Comparison of ENCODE assay signal across 20 cellular contexts in the genomic region with DNA sequence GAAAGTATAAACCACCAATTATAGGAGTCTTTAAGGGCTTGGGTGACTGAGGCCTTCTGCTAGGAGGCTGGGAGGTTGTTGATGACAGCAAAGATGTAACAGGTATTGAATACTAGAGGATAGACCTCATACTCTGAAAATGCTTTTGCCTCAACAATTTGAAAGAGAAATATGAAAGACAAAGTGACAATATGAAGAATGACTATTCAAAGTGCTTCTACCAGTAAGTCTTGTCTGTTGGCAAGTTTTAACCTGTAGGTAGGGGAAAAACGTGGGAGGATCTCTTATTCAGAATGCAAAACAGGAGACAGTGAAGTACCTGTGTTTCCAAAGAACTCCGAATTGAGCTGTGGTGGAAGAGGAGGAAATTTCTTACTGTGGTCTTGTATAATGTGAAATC. TPM values are rescaled to one million over a fixed set of nuclear protein-coding genes. Genes with fewer than 3 reads are reported as not detected.
DNase-seq lines count a peak whose midpoint lies in the region; ATAC-seq, FAIRE-seq and TF ChIP-seq lines count a peak whose summit lies in the region.
"Had no signal": no experiment of that assay in that cellular context is flagged by ENCODE, and none has a peak within 500 bp of the region (broad histone marks: within the 10 kb centered on the region; RNA-seq: fewer than 3 reads in every experiment).

No MANE protein-coding gene starts in this region.

- H3K4me1 Mint-ChIP-seq in activated T-cell treated with anti-CD3 and anti-CD28 coated beads, Interleukin-2, amount 50 U/mL, for 4 hours (ENCODE audit: low read depth) = peaks cover 71% of the 10 kb centered on the region
- peaks cover 80% of the 10 kb centered on the region for H3K4me1 Mint-ChIP-seq in activated naive CD8-positive, alpha-beta T cell treated with anti-CD3 and anti-CD28 coated beads, Interleukin-2, amount 50 U/mL, for 24 hours

- H3K4me1 ChIP-seq in gastrocnemius medialis = peaks cover 70 to 82% of the 10 kb centered on the region in 2 donors

- no peak overlapping the region for H3K4me3 ChIP-seq in gastrocnemius medialis
- H3K4me3 ChIP-seq: pancreas, smooth muscle cell had no signal

- no peaks in the 10 kb centered on the region for H3K27me3 Mint-ChIP-seq in activated T-cell treated with anti-CD3 and anti-CD28 coated beads, Interleukin-2, amount 50 U/mL, for 4 hours (ENCODE audit: low read depth)
- H3K27me3 Mint-ChIP-seq in activated naive CD8-positive, alpha-beta T cell treated with anti-CD3 and anti-CD28 coated beads, Interleukin-2, amount 50 U/mL, for 24 hours = no peaks in the 10 kb centered on the region

- H3K9me3 Mint-ChIP-seq in activated T-cell treated with anti-CD3 and anti-CD28 coated beads, Interleukin-2, amount 50 U/mL, for 4 hours = no peaks in the 10 kb centered on the region
- no peaks in the 10 kb centered on the region for H3K9me3 Mint-ChIP-seq in activated naive CD8-positive, alpha-beta T cell treated with anti-CD3 and anti-CD28 coated beads, Interleukin-2, amount 50 U/mL, for 24 hours
- H3K9me3 Mint-ChIP-seq: HFFc6 had no signal

- H3K36me3 ChIP-seq in gastrocnemius medialis = no peaks in the 10 kb centered on the region
- H3K36me3 ChIP-seq: pancreas had no signal

- no peak for TF ChIP-seq POLR2A in gastrocnemius medialis (IDR thresholded peaks at IDR 0.05)

- no peaks in the 10 kb centered on the region for H3K27me3 ChIP-seq in gastrocnemius medialis
- H3K27me3 ChIP-seq: pancreas had no signal

- intact Hi-C loops in gastrocnemius medialis (cut with DNase I; ENCODE audit: low total_unique reads) = loop anchor here (5.0 kb wide), 1 partner anchor 44 kb away; no protein-coding TSS in a partner anchor

- peak overlapping the region; percentile 85 to 94 (median 88) for H3K27ac ChIP-seq in gastrocnemius medialis
- H3K27ac ChIP-seq: pancreas had no signal

- no peak for TF ChIP-seq CTCF in gastrocnemius medialis (IDR thresholded peaks at IDR 0.05 in 4 of 5, conservative IDR thresholded peaks at IDR 0.05 in 1 of 5)

- peak overlapping the region; percentile 34 for H3K27ac Mint-ChIP-seq in activated naive CD8-positive, alpha-beta T cell treated with anti-CD3 and anti-CD28 coated beads, Interleukin-2, amount 50 U/mL, for 24 hours
- H3K27ac Mint-ChIP-seq: HFFc6 had no signal

- peak overlapping the region; percentile 5 for H3K4me3 Mint-ChIP-seq in activated T-cell treated with anti-CD3 and anti-CD28 coated beads, Interleukin-2, amount 50 U/mL, for 4 hours
- H3K4me3 Mint-ChIP-seq in activated naive CD8-positive, alpha-beta T cell treated with anti-CD3 and anti-CD28 coated beads, Interleukin-2, amount 50 U/mL, for 24 hours = no peak overlapping the region
- H3K4me3 Mint-ChIP-seq: HFFc6 had no signal

- in situ Hi-C loops in gastrocnemius medialis (cut with MboI; ENCODE audit: low sequenced_read_pairs in 4 of 4) = no loop called here

- DNase-seq in activated T-cell treated with anti-CD3 and anti-CD28 coated beads, Interleukin-2, amount 50 U/mL, for 4 hours = no peak
- DNase-seq in activated T-cell treated with anti-CD3 and anti-CD28 coated beads, Interleukin-2, amount 50 U/mL, for 48 hours = no peak
- DNase-seq in GM18507 (ENCODE audit: extremely low spot score, insufficient read length, low read depth) (no peak), gastrocnemius medialis (no peak), AG20443 (ENCODE audit: low spot score) (no peak), NCI-H1436 treated with DMSO at 0.1 percent for 48 hours (lab: John Stamatoyannopoulos, UW) (no peak)
- DNase-seq in activated naive CD8-positive, alpha-beta T cell treated with anti-CD3 and anti-CD28 coated beads, Interleukin-2, amount 50 U/mL, for 24 hours = no peak
- DNase-seq in NK-92 treated with Interleukin-12 subunit alpha and Interleukin-12 subunit beta, amount 100 ng/mL, for 24 hours (lab: John Stamatoyannopoulos, UW) = no peak
- DNase-seq: activated CD4-positive, alpha-beta T cell treated with anti-CD3 and anti-CD28 coated beads for 4 hours; activated gamma-delta T cell treated with Interleukin-2 at 50 U/mL for 16 hours; HFFc6; KG1; left colon; NCI-H1105; pancreas; SHP77; stimulated activated naive CD4-positive, alpha-beta T cell treated with Interleukin-2 at 50 U/mL for 16 hours had no signal

- peak; percentile 47 for FAIRE-seq in GM18507 (lab: Jason Lieb, UNC)
- FAIRE-seq: G401.6, pancreas, urothelium cell line had no signal

- ATAC-seq in activated T-cell treated with anti-CD3 and anti-CD28 coated beads, Interleukin-2, amount 50 U/mL, for 4 hours = peak; percentile 72 to 78
- ATAC-seq in activated naive CD8-positive, alpha-beta T cell treated with anti-CD3 and anti-CD28 coated beads, Interleukin-2, amount 50 U/mL, for 24 hours = peak; percentile 20
- no peak for ATAC-seq in gastrocnemius medialis
- ATAC-seq: left colon, pancreas had no signal

- H3K36me3 Mint-ChIP-seq in activated T-cell treated with anti-CD3 and anti-CD28 coated beads, Interleukin-2, amount 50 U/mL, for 4 hours (ENCODE audit: insufficient read depth) = peaks cover 10% of the 10 kb centered on the region
- peaks cover 13% of the 10 kb centered on the region for H3K36me3 Mint-ChIP-seq in activated naive CD8-positive, alpha-beta T cell treated with anti-CD3 and anti-CD28 coated beads, Interleukin-2, amount 50 U/mL, for 24 hours (ENCODE audit: low read depth)

- no peaks in the 10 kb centered on the region for H3K9me3 ChIP-seq in gastrocnemius medialis
- H3K9me3 ChIP-seq: pancreas had no signal

RNA-seq across cellular contexts. Expression of gene GBF1, which starts 38.2 kb away (rescaled TPM):
- total RNA-seq in activated T-cell treated with anti-CD3 and anti-CD28 coated beads, Interleukin-2, amount 50 U/mL, for 4 hours = 10 to 100 TPM; 42.9 to 46.5 (median 43.3) TPM
- total RNA-seq in gastrocnemius medialis = 10 to 100 TPM; 31.4 to 64.2 (median 58.7) TPM

RNA-seq across cellular contexts. Expression of gene PITX3, which starts 42.2 kb away (rescaled TPM):
- under 1 TPM in 2 of 3 donors, not detected in 1; 0.25 to 0.46 TPM for total RNA-seq in activated T-cell treated with anti-CD3 and anti-CD28 coated beads, Interleukin-2, amount 50 U/mL, for 4 hours
- total RNA-seq in gastrocnemius medialis = 1 to 10 TPM; 4.2 to 8.9 (median 6.5) TPM
- total RNA-seq: left colon, pancreas, smooth muscle cell had no signal

RNA-seq across cellular contexts. Expression of gene ELOVL3, which starts 57.4 kb away (rescaled TPM):
- total RNA-seq in activated T-cell treated with anti-CD3 and anti-CD28 coated beads, Interleukin-2, amount 50 U/mL, for 4 hours = not detected
- total RNA-seq in gastrocnemius medialis = under 1 TPM in 1 of 4 donors, not detected in 3; 0.51 TPM
- total RNA-seq: left colon, pancreas had no signal

Comparison
In these comparisons a context has a peak if more than half of its experiments do, and no peak if none do; other contexts are left out.
1. ATAC-seq: peak in activated T-cell treated with anti-CD3 and anti-CD28 coated beads, Interleukin-2, amount 50 U/mL, for 4 hours (2 of 2) and activated naive CD8-positive, alpha-beta T cell treated with anti-CD3 and anti-CD28 coated beads, Interleukin-2, amount 50 U/mL, for 24 hours (single experiment); none in gastrocnemius medialis (0 of 2).